23 cellular contexts compared by ENCODE assay signal in the genomic region with DNA sequence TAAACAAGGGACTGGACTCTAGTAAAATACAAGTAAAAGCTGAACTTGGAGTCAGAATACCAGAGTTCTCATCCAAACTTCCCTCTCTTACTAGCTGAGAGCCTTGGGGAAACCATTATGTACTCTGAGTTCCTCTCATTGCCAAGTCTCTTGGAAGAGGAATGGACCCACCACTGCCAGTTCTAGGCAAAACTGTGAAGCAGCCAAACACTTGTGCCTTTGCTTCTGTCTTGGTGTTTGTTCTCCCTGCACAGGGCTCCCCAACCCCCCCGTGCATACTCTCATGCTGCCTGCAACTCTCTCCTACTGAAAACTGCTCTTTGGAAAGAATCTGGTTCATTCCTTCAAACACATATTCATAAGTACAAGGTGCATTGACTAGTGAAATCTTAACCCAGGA.
DNase-seq lines count a peak whose midpoint lies in the region.
"Had no signal": no experiment of that assay in that cellular context is flagged by ENCODE, and none has a peak within 500 bp of the region (broad histone marks: within the 10 kb centered on the region; RNA-seq: fewer than 3 reads in every experiment).

No MANE protein-coding gene starts in this region.

- in situ Hi-C loops in G401 (cut with HindIII; ENCODE audit: low sequenced_read_pairs): no loop called here

- intact Hi-C loops in head of caudate nucleus (cut with DNase I): no loop called here

- DNase-seq in G401 (ENCODE audit: low spot score) (peak; percentile 36), head of caudate nucleus (peak in 39 of 42 donors; percentile 32 to 83 (median 60)), medulla oblongata (ENCODE audit: extremely low spot score) (peak; percentile 89), substantia nigra (lab: John Stamatoyannopoulos, UW) (peak in 33 of 49 donors; percentile 4 to 73 (median 35)), DMS153 treated with DMSO at 0.1 percent for 48 hours (lab: John Stamatoyannopoulos, UW; ENCODE audit: unreplicated experiment) (no peak), HUDEP-2 (lab: John Stamatoyannopoulos, UW; ENCODE audit: unreplicated experiment in 76 of 76) (no peak), NCI-H2227 (lab: John Stamatoyannopoulos, UW; ENCODE audit: unreplicated experiment) (no peak), DMS 273 treated with DMSO at 0.1 percent for 48 hours (lab: John Stamatoyannopoulos, UW) (no peak)
- DNase-seq: activated CD4-positive, alpha-beta T cell treated with anti-CD3 and anti-CD28 coated beads, Interleukin-2, amount 50 U/mL, for 48 hours; activated CD8-positive, alpha-beta memory T cell treated with anti-CD3 and anti-CD28 coated beads, Interleukin-2, amount 50 U/mL, for 4 hours; body of pancreas; KG1; kidney; MM.1S; naive thymus-derived CD4-positive, alpha-beta T cell; NCI-H1417; NCI-H2081 treated with DMSO at 0.1 percent for 48 hours; stimulated activated CD4-positive, alpha-beta T cell treated with anti-CD3 and anti-CD28 coated beads, Interleukin-15, amount 100 ng/mL, for 24 hours; stimulated activated naive CD8-positive, alpha-beta T cell treated with anti-CD3 and anti-CD28 coated beads, Interleukin-15, amount 100 ng/mL, for 72 hours; T-helper 9 cell had no signal

- H3K27ac ChIP-seq in substantia nigra (ENCODE audit: low read depth, low read length, poor library complexity, severe bottlenecking): no peak overlapping the region
- H3K27ac ChIP-seq: A549, body of pancreas, esophagus muscularis mucosa, upper lobe of left lung had no signal

Comparison
In these comparisons a context has a peak if more than half of its experiments do, and no peak if none do; other contexts are left out.
1. DNase-seq: peak in G401 (single experiment), head of caudate nucleus (39 of 42), medulla oblongata (single experiment) and substantia nigra (33 of 49); none in DMS153 treated with DMSO at 0.1 percent for 48 hours (single experiment), HUDEP-2 (0 of 76), NCI-H2227 (single experiment) and DMS 273 treated with DMSO at 0.1 percent for 48 hours (single experiment).